ENCODE assay signal across 11 cellular contexts in the genomic region with DNA sequence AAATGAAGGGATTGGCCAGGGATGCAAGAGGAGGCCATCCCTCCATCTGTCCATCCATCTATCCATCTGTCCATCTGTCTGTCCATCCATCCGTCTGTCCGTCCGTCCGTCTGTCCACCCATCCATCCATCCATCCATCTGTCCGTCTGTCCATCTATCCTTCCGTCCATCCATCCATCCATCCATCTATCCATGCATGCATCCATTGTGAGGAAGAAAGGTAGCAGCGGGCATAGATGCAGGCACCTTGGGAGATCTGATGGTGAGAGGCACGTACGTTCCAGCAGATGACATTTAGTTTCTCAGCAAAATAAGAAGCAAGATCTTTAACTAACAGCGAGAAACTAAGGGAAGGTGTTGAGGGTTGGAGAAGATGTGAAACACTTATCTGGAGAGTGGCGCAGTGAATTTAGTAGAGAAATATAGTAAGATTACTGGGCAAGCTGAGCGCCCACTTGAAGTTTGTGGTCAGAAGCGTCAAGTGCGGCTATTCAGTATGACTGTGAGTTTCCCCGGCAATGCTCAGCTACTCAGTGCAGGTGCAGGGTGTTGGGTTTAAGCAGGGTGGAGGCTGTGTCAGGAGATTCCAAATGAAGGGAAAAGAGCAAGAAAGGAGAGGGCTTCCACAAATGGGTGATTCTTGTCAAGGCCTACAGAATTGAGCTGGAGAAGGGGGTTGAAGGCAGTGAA. TPM values are rescaled to one million over a fixed set of nuclear protein-coding genes. Genes with fewer than 3 reads are reported as not detected.
A peak's percentile ranks its signal among the peaks of the same experiment; 100 is the strongest.
DNase-seq lines count a peak whose midpoint lies in the region; ATAC-seq and TF ChIP-seq lines count a peak whose summit lies in the region.
"Had no signal": no experiment of that assay in that cellular context is flagged by ENCODE, and none has a peak within 500 bp of the region (broad histone marks: within the 10 kb centered on the region; RNA-seq: fewer than 3 reads in every experiment).

No MANE protein-coding gene starts in this region.

- H3K4me1 ChIP-seq in sigmoid colon, result peaks cover 0 to 22% (median 14%) of the 10 kb centered on the region in 4 donors
- H3K4me1 ChIP-seq in gastroesophageal sphincter, result peaks cover 0 to 6% (median 0%) of the 10 kb centered on the region in 3 donors

- ATAC-seq in activated CD4-positive, CD25-positive, alpha-beta regulatory T cell treated with anti-CD3 and anti-CD28 coated beads, Interleukin-2, amount 50 U/mL, for 24 hours, result peak; percentile 39 to 58
- ATAC-seq in GM21723 (IDR thresholded peaks at IDR 0.05; ENCODE audit: unreplicated experiment), result peak; percentile 58
- peak; percentile 40 for ATAC-seq in HG03558 (IDR thresholded peaks at IDR 0.05; ENCODE audit: extremely low read depth, unreplicated experiment)
- no peak for ATAC-seq in gastroesophageal sphincter
- ATAC-seq: PC-3 had no signal

- intact Hi-C loops in sigmoid colon (cut with DNase I), result no loop called here

- H3K27ac ChIP-seq in sigmoid colon (no peak overlapping the region), gastroesophageal sphincter (no peak overlapping the region)

- no peak overlapping the region for H3K4me3 ChIP-seq in sigmoid colon
- no peak overlapping the region for H3K4me3 ChIP-seq in gastroesophageal sphincter

- H3K36me3 ChIP-seq in sigmoid colon, result no peaks in the 10 kb centered on the region
- peaks cover 0 to 16% of the 10 kb centered on the region in 2 donors for H3K36me3 ChIP-seq in gastroesophageal sphincter

- TF ChIP-seq CTCF in sigmoid colon (IDR thresholded peaks at IDR 0.05), result no peak
- no peak for TF ChIP-seq CTCF in gastroesophageal sphincter (IDR thresholded peaks at IDR 0.05)

- TF ChIP-seq EP300 in sigmoid colon (IDR thresholded peaks at IDR 0.05), result no peak
- no peak for TF ChIP-seq EP300 in gastroesophageal sphincter (IDR thresholded peaks at IDR 0.05)

- no peak for TF ChIP-seq POLR2A in sigmoid colon (IDR thresholded peaks at IDR 0.05)
- no peak for TF ChIP-seq POLR2A in gastroesophageal sphincter (IDR thresholded peaks at IDR 0.05)

- no peak for DNase-seq in activated CD4-positive, CD25-positive, alpha-beta regulatory T cell treated with anti-CD3 and anti-CD28 coated beads, Interleukin-2, amount 50 U/mL, for 72 hours
- DNase-seq in sigmoid colon (peak; percentile 29), AML-193 (lab: John Stamatoyannopoulos, UW) (no peak), OCI-M2 (lab: John Stamatoyannopoulos, UW; ENCODE audit: unreplicated experiment) (no peak)
- DNase-seq: H7, occipital lobe, PC-3 had no signal

- H3K27me3 ChIP-seq in sigmoid colon (no peaks in the 10 kb centered on the region), gastroesophageal sphincter (no peaks in the 10 kb centered on the region)

- H3K9me3 ChIP-seq in sigmoid colon, result no peaks in the 10 kb centered on the region
- H3K9me3 ChIP-seq in gastroesophageal sphincter, result no peaks in the 10 kb centered on the region

- 85 to 95% methylated on average over 15 of the region's 15 CpGs for WGBS in sigmoid colon, 2 donors
- WGBS in gastroesophageal sphincter (ENCODE audit: low coverage in 1 of 2), 2 donors, result 91 to 98% methylated on average over 5 to 14 of the region's 15 CpGs

RNA-seq across cellular contexts. Expression of gene SRP14, which starts 22.4 kb away (rescaled TPM):
- total RNA-seq in sigmoid colon (100 to 1,000 TPM; 307 to 378 (median 342) TPM), gastroesophageal sphincter (100 to 1,000 TPM; 290 to 425 (median 324) TPM)
- 100 to 1,000 TPM; 304 to 467 (median 403) TPM for polyA plus RNA-seq in sigmoid colon

RNA-seq across cellular contexts. Expression of gene BMF, which starts 47.3 kb away (rescaled TPM):
- total RNA-seq in sigmoid colon (10 to 100 TPM in 3 of 4 donors, 1 to 10 TPM in 1; 5.8 to 18.0 (median 14.8) TPM), gastroesophageal sphincter (1 to 10 TPM; 4.7 to 7.5 (median 6.0) TPM)
- polyA plus RNA-seq in sigmoid colon, result 10 to 100 TPM in 2 of 3 donors, 1 to 10 TPM in 1; 4.8 to 18.1 (median 15.5) TPM
